27 cellular contexts compared by ENCODE assay signal in genomic region chr5:152912924-152913323, GRCh38.
DNase-seq lines count a peak whose midpoint lies in the region; TF ChIP-seq lines count a peak whose summit lies in the region.
"Had no signal": no experiment of that assay in that cellular context is flagged by ENCODE, and none has a peak within 500 bp of the region (broad histone marks: within the 10 kb centered on the region; RNA-seq: fewer than 3 reads in every experiment).

No MANE protein-coding gene starts in this region.

- DNase-seq in T47D (ENCODE audit: low read depth in 1 of 2, low spot score in 1 of 2) (peak; percentile 31 to 71), breast epithelium (ENCODE audit: low spot score in 2 of 2) (no peak)
- DNase-seq: 8988T; ACHN; AML-193; BE2C; C1 segment of cervical spinal cord; Caco-2; Calu3; CD4-positive, alpha-beta memory T cell; CD4-positive, alpha-beta T cell; CD4-positive, CD25-positive, alpha-beta regulatory T cell; CD8-positive, alpha-beta memory T cell; CD8-positive, alpha-beta T cell; COR-L47; DMS 273 treated with DMSO at 0.1 percent for 48 hours; DMS153; DMS53; DMS79; DMS79 treated with DMSO at 0.1 percent for 48 hours; DND-41; EL had no signal

- H3K4me3 ChIP-seq in breast epithelium = no peak overlapping the region
- H3K4me3 ChIP-seq: A549; BLaER1; BLaER1 treated with 17β-estradiol and CSF1 and Interleukin-3, amounts not matched to agents 10 nM and 100 nM had no signal

- no peaks in the 10 kb centered on the region for H3K36me3 ChIP-seq in breast epithelium
- H3K36me3 ChIP-seq: BE2C; BLaER1; BLaER1 treated with 17β-estradiol and CSF1 and Interleukin-3, amounts not matched to agents 10 nM and 100 nM had no signal

- H3K27ac ChIP-seq in breast epithelium = no peak overlapping the region
- H3K27ac ChIP-seq: 22Rv1; A549; BLaER1; BLaER1 treated with 17β-estradiol and CSF1 and Interleukin-3, amounts not matched to agents 10 nM and 100 nM; C4-2B had no signal

- no peaks in the 10 kb centered on the region for H3K27me3 ChIP-seq in breast epithelium
- H3K27me3 ChIP-seq: BE2C; BLaER1; BLaER1 treated with 17β-estradiol and CSF1 and Interleukin-3, amounts not matched to agents 10 nM and 100 nM had no signal

- intact Hi-C loops in breast epithelium (cut with DNase I; ENCODE audit: low total_unique reads) = no loop called here

- in situ Hi-C loops in T47D (cut with HindIII; ENCODE audit: low pct_unique_long_range_greater_than_20kb, low sequenced_read_pairs) = no loop called here

- no peak for TF ChIP-seq POLR2A in breast epithelium (IDR thresholded peaks at IDR 0.05)

- H3K9me3 ChIP-seq in breast epithelium = no peaks in the 10 kb centered on the region
- H3K9me3 ChIP-seq: A549; BE2C; BLaER1; BLaER1 treated with 17β-estradiol and CSF1 and Interleukin-3, amounts not matched to agents 10 nM and 100 nM; Caco-2 had no signal

- H3K4me1 ChIP-seq in breast epithelium = no peaks in the 10 kb centered on the region
- H3K4me1 ChIP-seq: A549; BE2C; BLaER1; BLaER1 treated with 17β-estradiol and CSF1 and Interleukin-3, amounts not matched to agents 10 nM and 100 nM; Caco-2 had no signal

- no peak for TF ChIP-seq CTCF in breast epithelium (IDR thresholded peaks at IDR 0.05)

Comparison
In these comparisons a context has a peak if more than half of its experiments do, and no peak if none do; other contexts are left out.
1. DNase-seq: peak in T47D (2 of 2); none in breast epithelium (0 of 2).